In genomic region chr5:67752357-67752708, GRCh38 we compare ENCODE assay signal across 25 cellular contexts.
"Had no signal": no experiment of that assay in that cellular context is flagged by ENCODE, and none has a peak within 500 bp of the region (broad histone marks: within the 10 kb centered on the region; RNA-seq: fewer than 3 reads in every experiment).

No MANE protein-coding gene starts in this region.

- H3K4me3 Mint-ChIP-seq: activated B cell treated with CpG ODN at 0.5 μM for 24 hours; activated CD4-positive, alpha-beta T cell treated with anti-CD3 and anti-CD28 coated beads, Interleukin-2, amount 10 ng/mL, durations not matched to agents 24 days and 14 days; activated CD8-positive, alpha-beta memory T cell treated with anti-CD3 and anti-CD28 coated beads, Interleukin-2, amount 10 ng/mL, durations not matched to agents 7 days and 5 days; activated naive CD8-positive, alpha-beta T cell treated with anti-CD3 and anti-CD28 coated beads, Interleukin-2, amount 50 U/mL, for 24 hours; activated T-cell treated with anti-CD3 and anti-CD28 coated beads, Interleukin-2, amount 50 U/mL, for 24 hours; central memory CD8-positive, alpha-beta T cell; T-helper 1 cell treated with Interleukin-12 subunit alpha and Interleukin-12 subunit beta and Interleukin-4 antibody, amounts not matched to agents 30 μg/mL and 1 μg/mL, for 36 hours had no signal

- ATAC-seq: activated CD8-positive, alpha-beta memory T cell treated with anti-CD3 and anti-CD28 coated beads, Interleukin-2, amount 10 ng/mL, durations not matched to agents 7 days and 5 days; activated naive CD4-positive, alpha-beta T cell treated with anti-CD3 and anti-CD28 coated beads, Interleukin-2, amount 50 U/mL, for 72 hours; activated naive CD8-positive, alpha-beta T cell treated with anti-CD3 and anti-CD28 coated beads, Interleukin-2, amount 50 U/mL, for 24 hours; body of pancreas; K562 had no signal

- H3K4me1 ChIP-seq: body of pancreas had no signal

- H3K27me3 Mint-ChIP-seq: activated B cell treated with CpG ODN at 0.5 μM for 24 hours; activated CD4-positive, alpha-beta T cell treated with anti-CD3 and anti-CD28 coated beads, Interleukin-2, amount 10 ng/mL, durations not matched to agents 24 days and 14 days; activated CD8-positive, alpha-beta memory T cell treated with anti-CD3 and anti-CD28 coated beads, Interleukin-2, amount 10 ng/mL, durations not matched to agents 7 days and 5 days; activated naive CD8-positive, alpha-beta T cell treated with anti-CD3 and anti-CD28 coated beads, Interleukin-2, amount 50 U/mL, for 24 hours; activated T-cell treated with anti-CD3 and anti-CD28 coated beads, Interleukin-2, amount 50 U/mL, for 24 hours; central memory CD8-positive, alpha-beta T cell had no signal

- H3K4me3 ChIP-seq: ascending aorta, body of pancreas, K562 had no signal

- H3K4me1 Mint-ChIP-seq: activated B cell treated with CpG ODN at 0.5 μM for 24 hours; activated CD4-positive, alpha-beta T cell treated with anti-CD3 and anti-CD28 coated beads, Interleukin-2, amount 10 ng/mL, durations not matched to agents 24 days and 14 days; activated CD8-positive, alpha-beta memory T cell treated with anti-CD3 and anti-CD28 coated beads, Interleukin-2, amount 10 ng/mL, durations not matched to agents 7 days and 5 days; activated naive CD8-positive, alpha-beta T cell treated with anti-CD3 and anti-CD28 coated beads, Interleukin-2, amount 50 U/mL, for 24 hours; central memory CD8-positive, alpha-beta T cell had no signal

- H3K36me3 ChIP-seq: ascending aorta had no signal

- DNase-seq: activated B cell treated with CpG ODN at 0.5 μM for 24 hours; activated CD4-positive, alpha-beta T cell treated with anti-CD3 and anti-CD28 coated beads for 1 hour; activated CD4-positive, alpha-beta T cell treated with anti-CD3 and anti-CD28 coated beads, Interleukin-2, amount 10 ng/mL, durations not matched to agents 24 days and 14 days; activated CD4-positive, alpha-beta T cell treated with anti-CD3 and anti-CD28 coated beads, Interleukin-2, amount 50 U/mL, for 48 hours; activated CD8-positive, alpha-beta memory T cell treated with anti-CD3 and anti-CD28 coated beads, Interleukin-2, amount 10 ng/mL, durations not matched to agents 7 days and 5 days; activated effector memory CD4-positive, alpha-beta T cell treated with anti-CD3 and anti-CD28 coated beads, Interleukin-2, amount 50 U/mL, for 16 hours; activated naive CD4-positive, alpha-beta T cell treated with Interleukin-2 at 50 U/mL for 16 hours; activated naive CD8-positive, alpha-beta T cell treated with anti-CD3 and anti-CD28 coated beads, Interleukin-2, amount 50 U/mL, for 24 hours; activated T-cell treated with anti-CD3 and anti-CD28 coated beads, Interleukin-2, amount 50 U/mL, for 24 hours; amniotic stem cell; body of pancreas; Karpas-422; MM.1S; NCI-H1105; NCI-H1436; NCI-H1694 treated with DMSO at 0.1 percent for 48 hours; NCI-H2029 treated with DMSO at 0.1 percent for 48 hours; NCI-H446 treated with DMSO at 0.1 percent for 48 hours; NCI-H524 treated with DMSO at 0.1 percent for 48 hours; SHP77 had no signal

- H3K27me3 ChIP-seq: ascending aorta, body of pancreas had no signal

- H3K27ac ChIP-seq: ascending aorta, body of pancreas had no signal

- H3K27ac Mint-ChIP-seq: activated B cell treated with CpG ODN at 0.5 μM for 24 hours; activated CD4-positive, alpha-beta T cell treated with anti-CD3 and anti-CD28 coated beads, Interleukin-2, amount 10 ng/mL, durations not matched to agents 24 days and 14 days; activated CD8-positive, alpha-beta memory T cell treated with anti-CD3 and anti-CD28 coated beads, Interleukin-2, amount 10 ng/mL, durations not matched to agents 7 days and 5 days; activated naive CD4-positive, alpha-beta T cell treated with anti-CD3 and anti-CD28 coated beads, Interleukin-2, amount 50 U/mL, for 72 hours; activated naive CD8-positive, alpha-beta T cell treated with anti-CD3 and anti-CD28 coated beads, Interleukin-2, amount 50 U/mL, for 24 hours; activated T-cell treated with anti-CD3 and anti-CD28 coated beads, Interleukin-2, amount 50 U/mL, for 24 hours; T-helper 1 cell treated with Interleukin-12 subunit alpha and Interleukin-12 subunit beta and Interleukin-4 antibody, amounts not matched to agents 30 μg/mL and 1 μg/mL, for 36 hours had no signal

- H3K36me3 Mint-ChIP-seq: activated CD8-positive, alpha-beta memory T cell treated with anti-CD3 and anti-CD28 coated beads, Interleukin-2, amount 10 ng/mL, durations not matched to agents 7 days and 5 days had no signal

- H3K9me3 ChIP-seq: body of pancreas had no signal
